ENCODE assay signal across 8 cellular contexts in the genomic region with DNA sequence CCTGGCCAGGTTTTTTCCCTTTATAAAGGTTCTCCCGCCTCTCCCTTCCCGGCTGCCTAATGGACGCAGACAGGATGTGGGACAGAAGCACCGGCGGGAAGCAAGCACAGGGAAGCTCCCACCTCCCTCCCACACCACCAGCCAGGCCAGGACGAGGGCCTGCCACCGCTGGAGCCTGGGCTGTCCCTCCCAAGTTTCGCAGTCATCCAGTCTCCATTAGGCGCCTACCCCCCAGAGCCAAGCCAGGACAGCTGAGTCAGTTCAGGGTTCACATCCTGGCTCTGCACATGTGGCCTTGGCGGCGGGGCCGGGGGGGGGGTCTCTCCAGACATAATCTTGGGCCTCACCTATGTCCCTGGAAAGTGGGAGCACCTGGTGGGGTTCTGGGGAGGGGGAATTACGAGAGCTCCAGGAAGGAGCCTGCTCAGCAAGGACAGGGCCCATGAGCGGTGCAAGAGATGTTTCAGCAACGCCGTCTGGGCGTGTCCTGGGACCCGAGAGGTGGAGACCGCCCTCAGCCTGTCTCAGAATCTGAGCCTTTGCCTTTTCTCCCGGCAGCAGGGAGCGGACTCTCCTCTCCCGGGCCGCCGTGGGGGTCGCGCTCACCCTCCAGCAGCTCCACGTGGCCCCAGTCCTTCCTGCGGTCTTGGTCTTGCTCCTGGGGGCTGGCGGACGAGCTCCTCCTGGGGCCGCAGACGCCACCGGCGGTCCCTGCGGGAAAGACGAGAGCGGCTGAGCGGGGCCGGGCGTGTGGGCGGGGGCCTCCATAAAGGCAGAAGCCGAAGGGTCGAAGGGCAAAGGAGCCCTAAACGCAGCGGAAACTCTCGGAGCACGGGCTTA. TPM values are rescaled to one million over a fixed set of nuclear protein-coding genes. Genes with fewer than 3 reads are reported as not detected.
A peak's percentile ranks its signal among the peaks of the same experiment; 100 is the strongest.
DNase-seq lines count a peak whose midpoint lies in the region; ATAC-seq and TF ChIP-seq lines count a peak whose summit lies in the region.

No MANE protein-coding gene starts in this region.

- ATAC-seq in GM18520 (IDR thresholded peaks at IDR 0.05; ENCODE audit: unreplicated experiment) (peak; percentile 2), HG03378 (IDR thresholded peaks at IDR 0.05; ENCODE audit: unreplicated experiment) (peak; percentile 5)

- TF ChIP-seq EP300 in suprapubic skin (IDR thresholded peaks at IDR 0.05): no peak

- H3K27ac ChIP-seq in SK-N-MC: no peak overlapping the region
- no peak overlapping the region for H3K27ac ChIP-seq in mesendoderm (ENCODE audit: low read depth, low read length)
- H3K27ac ChIP-seq in suprapubic skin: peak overlapping the region; percentile 75

- peak overlapping the region; percentile 78 for H3K18ac ChIP-seq in mesendoderm (ENCODE audit: low read length)

- H3K4me1 ChIP-seq in mesendoderm (ENCODE audit: control insufficient read depth, low read depth, low read length) (peaks cover 3% of the 10 kb centered on the region), suprapubic skin (peaks cover 23% of the 10 kb centered on the region)

- H2AK5ac ChIP-seq in mesendoderm (ENCODE audit: low read length): no peak overlapping the region

- H3K9ac ChIP-seq in SK-N-MC (ENCODE audit: insufficient read length): peak overlapping the region; percentile 90
- peak overlapping the region; percentile 97 for H3K9ac ChIP-seq in mesendoderm (ENCODE audit: low read length)

- no peak for TF ChIP-seq POLR2A in suprapubic skin (IDR thresholded peaks at IDR 0.05)

- POLR2A ChIA-PET in AG04449 (lab: Yijun Ruan, JAX): no interaction called here

- H3K4me3 ChIP-seq in AG04449 (ENCODE audit: low read depth, low read length): peak overlapping the region; percentile 89
- peak overlapping the region; percentile 97 for H3K4me3 ChIP-seq in SK-N-MC
- peak overlapping the region; percentile 99 for H3K4me3 ChIP-seq in mesendoderm (ENCODE audit: low read length)
- H3K4me3 ChIP-seq in suprapubic skin: peak overlapping the region; percentile 82

- no peaks in the 10 kb centered on the region for H3K9me3 ChIP-seq in SK-N-MC (ENCODE audit: low read depth, low read length)
- H3K9me3 ChIP-seq in suprapubic skin: no peaks in the 10 kb centered on the region

- CTCF ChIA-PET in AG04449 (lab: Yijun Ruan, JAX): interaction anchor here (0.7 to 1.8 kb wide), 3 partner anchors 20 to 101 kb away, joined by 3 to 8 read pairs (median 4); a partner anchor contains a TSS

- peak overlapping the region; percentile 99 for H3K56ac ChIP-seq in mesendoderm (ENCODE audit: low read length)

- intact Hi-C loops in dendritic cell treated with granulocyte-macrophage colony-stimulating factor and Interleukin-4, amounts not matched to agents 40 ng/mL and 50 ng/mL, for 4 days (cut with micrococcal nuclease): loop anchor here (2.0 kb wide), 1 partner anchor 28 kb away; no protein-coding TSS in a partner anchor

- H2BK5ac ChIP-seq in mesendoderm (ENCODE audit: low read length): no peak overlapping the region

- WGBS in mesendoderm (ENCODE audit: extremely low coverage, insufficient coverage, low lambda C conversion rate): no CpG with 5 or more reads among the region's 47 CpGs
- 15% methylated on average over 25 of the region's 47 CpGs for WGBS in suprapubic skin

- H3K27me3 ChIP-seq in mesendoderm (ENCODE audit: insufficient read depth, low read length, poor library complexity): no peaks in the 10 kb centered on the region
- H3K27me3 ChIP-seq in suprapubic skin: no peaks in the 10 kb centered on the region

- peaks cover 37% of the 10 kb centered on the region for H3K4me1 Mint-ChIP-seq in dendritic cell treated with granulocyte-macrophage colony-stimulating factor and Interleukin-4, amounts not matched to agents 40 ng/mL and 50 ng/mL, for 4 days (ENCODE audit: low read depth)

- H3K79me1 ChIP-seq in mesendoderm (ENCODE audit: low read length): peaks cover 4% of the 10 kb centered on the region

- H3K36me3 ChIP-seq in SK-N-MC (ENCODE audit: insufficient read depth, low read length) (peaks cover 29% of the 10 kb centered on the region), mesendoderm (ENCODE audit: control insufficient read depth, insufficient read depth, low read length) (no peaks in the 10 kb centered on the region), suprapubic skin (peaks cover 24% of the 10 kb centered on the region)

- DNase-seq in AG04449 (ENCODE audit: low read depth, low spot score): no peak
- DNase-seq in SK-N-MC (ENCODE audit: low read depth, low spot score): no peak
- peak; percentile 82 for DNase-seq in mesendoderm
- DNase-seq in suprapubic skin (ENCODE audit: low spot score in 2 of 2): no peak
- DNase-seq in retina: no peak

- H4K8ac ChIP-seq in mesendoderm (ENCODE audit: low read depth, low read length): no peak overlapping the region

- peak overlapping the region; percentile 87 for H3K4me2 ChIP-seq in mesendoderm (ENCODE audit: low read length)

- peaks cover 63% of the 10 kb centered on the region for H3K36me3 Mint-ChIP-seq in dendritic cell treated with granulocyte-macrophage colony-stimulating factor and Interleukin-4, amounts not matched to agents 40 ng/mL and 50 ng/mL, for 4 days (ENCODE audit: low read depth)

- peaks cover 10% of the 10 kb centered on the region for H3K27me3 Mint-ChIP-seq in dendritic cell treated with granulocyte-macrophage colony-stimulating factor and Interleukin-4, amounts not matched to agents 40 ng/mL and 50 ng/mL, for 4 days

- H4K5ac ChIP-seq in mesendoderm (ENCODE audit: low read length): no peak overlapping the region

- peak overlapping the region; percentile 97 for H3K4me3 Mint-ChIP-seq in dendritic cell treated with granulocyte-macrophage colony-stimulating factor and Interleukin-4, amounts not matched to agents 40 ng/mL and 50 ng/mL, for 4 days

- no peaks in the 10 kb centered on the region for H3K9me3 Mint-ChIP-seq in dendritic cell treated with granulocyte-macrophage colony-stimulating factor and Interleukin-4, amounts not matched to agents 40 ng/mL and 50 ng/mL, for 4 days

- TF ChIP-seq CTCF in AG04449 (IDR thresholded peaks at IDR 0.05; ENCODE audit: insufficient read depth, low read length, missing control alignments): no peak
- no peak for TF ChIP-seq CTCF in suprapubic skin (IDR thresholded peaks at IDR 0.05)

- H2BK120ac ChIP-seq in mesendoderm (ENCODE audit: low read depth, low read length): no peak overlapping the region

- H3K4ac ChIP-seq in mesendoderm (ENCODE audit: low read depth, low read length): peak overlapping the region; percentile 70

- H2BK15ac ChIP-seq in mesendoderm (replicated peaks; ENCODE audit: low read depth): no peak overlapping the region

- H3K23ac ChIP-seq in mesendoderm (ENCODE audit: low read length): no peak overlapping the region

- H3K79me2 ChIP-seq in mesendoderm (ENCODE audit: control insufficient read depth, insufficient read depth, low read length): peaks cover 7% of the 10 kb centered on the region

- H3K27ac Mint-ChIP-seq in dendritic cell treated with granulocyte-macrophage colony-stimulating factor and Interleukin-4, amounts not matched to agents 40 ng/mL and 50 ng/mL, for 4 days: peak overlapping the region; percentile 88

RNA-seq across cellular contexts. Expression of a gene that starts 0.9 kb away (rescaled TPM):
- polyA plus RNA-seq in mesendoderm (2013, experiment 1 of 2): 71.5 TPM
- 73.0 TPM for polyA plus RNA-seq in mesendoderm (2013, experiment 2 of 2)
- 10 to 100 TPM; 26.0 to 60.4 (median 46.3) TPM for total RNA-seq in suprapubic skin

RNA-seq across cellular contexts. Expression of a gene that starts 7.2 kb away (rescaled TPM):
- 0.08 TPM for polyA plus RNA-seq in mesendoderm (2013, experiment 1 of 2)
- polyA plus RNA-seq in mesendoderm (2013, experiment 2 of 2): 0.10 TPM
- total RNA-seq in suprapubic skin: 10 to 100 TPM in 2 of 4 donors, 1 to 10 TPM in 2; 5.2 to 13.0 (median 9.2) TPM

RNA-seq across cellular contexts. Expression of a gene that starts 30.6 kb away (rescaled TPM):
- polyA plus RNA-seq in mesendoderm (2013, experiment 1 of 2): 86.4 TPM
- 86.7 TPM for polyA plus RNA-seq in mesendoderm (2013, experiment 2 of 2)
- total RNA-seq in suprapubic skin: 100 to 1,000 TPM in 3 of 4 donors, 10 to 100 TPM in 1; 96.0 to 118 (median 106) TPM

RNA-seq across cellular contexts. Expression of a gene that starts 42.8 kb away (rescaled TPM):
- polyA plus RNA-seq in mesendoderm (2013, experiment 1 of 2): 0.79 TPM
- 0.81 TPM for polyA plus RNA-seq in mesendoderm (2013, experiment 2 of 2)
- total RNA-seq in suprapubic skin: 1 to 10 TPM in 1 of 4 donors, under 1 TPM in 3; 0.11 to 1.7 (median 0.81) TPM

RNA-seq across cellular contexts. Expression of a gene that starts 43.7 kb away (rescaled TPM):
- 2.3 TPM for polyA plus RNA-seq in mesendoderm (2013, experiment 1 of 2)
- polyA plus RNA-seq in mesendoderm (2013, experiment 2 of 2): 2.6 TPM
- 10 to 100 TPM; 19.6 to 61.4 (median 59.0) TPM for total RNA-seq in suprapubic skin
